ENCODE assay signal across 2 cellular contexts in genomic region chr14:64632056-64632455, GRCh38.
TF ChIP-seq lines count a peak whose summit lies in the region.

No MANE protein-coding gene starts in this region.

TF ChIP-seq in A549, 52 proteins besides CTCF, POLR2A, EP300 and RAD21:
- TF ChIP-seq, protein P1, sequence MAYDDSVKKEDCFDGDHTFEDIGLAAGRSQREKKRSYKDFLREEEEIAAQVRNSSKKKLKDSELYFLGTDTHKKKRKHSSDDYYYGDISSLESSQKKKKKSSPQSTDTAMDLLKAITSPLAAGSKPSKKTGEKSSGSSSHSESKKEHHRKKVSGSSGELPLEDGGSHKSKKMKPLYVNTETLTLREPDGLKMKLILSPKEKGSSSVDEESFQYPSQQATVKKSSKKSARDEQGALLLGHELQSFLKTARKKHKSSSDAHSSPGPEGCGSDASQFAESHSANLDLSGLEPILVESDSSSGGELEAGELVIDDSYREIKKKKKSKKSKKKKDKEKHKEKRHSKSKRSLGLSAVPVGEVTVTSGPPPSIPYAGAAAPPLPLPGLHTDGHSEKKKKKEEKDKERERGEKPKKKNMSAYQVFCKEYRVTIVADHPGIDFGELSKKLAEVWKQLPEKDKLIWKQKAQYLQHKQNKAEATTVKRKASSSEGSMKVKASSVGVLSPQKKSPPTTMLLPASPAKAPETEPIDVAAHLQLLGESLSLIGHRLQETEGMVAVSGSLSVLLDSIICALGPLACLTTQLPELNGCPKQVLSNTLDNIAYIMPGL (CRISPR knock-in tag; IDR thresholded peaks at IDR 0.05; ENCODE audit: borderline replicate concordance), result no peak
- TF ChIP-seq ZSCAN20 (CRISPR knock-in tag; IDR thresholded peaks at IDR 0.05) (no peak), CBX8 (IDR thresholded peaks at IDR 0.05) (no peak), MAFK (IDR thresholded peaks at IDR 0.05; ENCODE audit: partially characterized antibody) (no peak), CHD2 (IDR thresholded peaks at IDR 0.05; ENCODE audit: low read length, partially characterized antibody) (no peak), PHF8 (IDR thresholded peaks at IDR 0.05; ENCODE audit: borderline replicate concordance, low read depth) (no peak), JUNB (IDR thresholded peaks at IDR 0.05) (no peak), RNF2 (IDR thresholded peaks at IDR 0.05; ENCODE audit: borderline replicate concordance, low read depth) (no peak), ESRRA (IDR thresholded peaks at IDR 0.05; ENCODE audit: borderline replicate concordance, low read length) (no peak), ZFP36 (IDR thresholded peaks at IDR 0.05; ENCODE audit: borderline replicate concordance, partially characterized antibody) (no peak), TP53 (CRISPR knock-in tag; IDR thresholded peaks at IDR 0.05) (no peak), HOXB13 (CRISPR knock-in tag; IDR thresholded peaks at IDR 0.05; ENCODE audit: low read depth) (no peak)
- TF ChIP-seq, protein P2, sequence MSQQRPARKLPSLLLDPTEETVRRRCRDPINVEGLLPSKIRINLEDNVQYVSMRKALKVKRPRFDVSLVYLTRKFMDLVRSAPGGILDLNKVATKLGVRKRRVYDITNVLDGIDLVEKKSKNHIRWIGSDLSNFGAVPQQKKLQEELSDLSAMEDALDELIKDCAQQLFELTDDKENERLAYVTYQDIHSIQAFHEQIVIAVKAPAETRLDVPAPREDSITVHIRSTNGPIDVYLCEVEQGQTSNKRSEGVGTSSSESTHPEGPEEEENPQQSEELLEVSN (IDR thresholded peaks at IDR 0.05; ENCODE audit: borderline replicate concordance, low read depth), result no peak
TF ChIP-seq in A549: peak in this region for 0.

TF ChIP-seq in IMR-90, 13 proteins besides CTCF, POLR2A, EP300 and RAD21:
- TF ChIP-seq MXI1 (IDR thresholded peaks at IDR 0.05; ENCODE audit: borderline replicate concordance, low read depth, low read length), result no peak
- TF ChIP-seq CEBPB (IDR thresholded peaks at IDR 0.05; ENCODE audit: low read depth, low read length), result no peak
- no peak for TF ChIP-seq MAZ (IDR thresholded peaks at IDR 0.05; ENCODE audit: borderline replicate concordance, low read depth, low read length)
- TF ChIP-seq ELK1 (IDR thresholded peaks at IDR 0.05; ENCODE audit: borderline replicate concordance, low read depth, low read length), result no peak
- no peak for TF ChIP-seq MAFK (IDR thresholded peaks at IDR 0.05; ENCODE audit: low read depth, low read length)
- no peak for TF ChIP-seq SMC3 (IDR thresholded peaks at IDR 0.05; ENCODE audit: low read depth, low read length)
- no peak for TF ChIP-seq USF2 (IDR thresholded peaks at IDR 0.05; ENCODE audit: low read depth, low read length)
- no peak for TF ChIP-seq RCOR1 (IDR thresholded peaks at IDR 0.05; ENCODE audit: insufficient replicate concordance, low read length)
- TF ChIP-seq NFE2L2 (IDR thresholded peaks at IDR 0.05; ENCODE audit: low read depth, low read length), result no peak
- no peak for TF ChIP-seq BHLHE40 (IDR thresholded peaks at IDR 0.05; ENCODE audit: low read depth, low read length)
- TF ChIP-seq CHD1 (IDR thresholded peaks at IDR 0.05; ENCODE audit: low read depth, low read length), result no peak
- no peak for TF ChIP-seq FOS (IDR thresholded peaks at IDR 0.05; ENCODE audit: low read depth, low read length)
- no peak for TF ChIP-seq RFX5 (IDR thresholded peaks at IDR 0.05; ENCODE audit: low read depth, low read length)
